In genomic region chrX:1529756-1530155, GRCh38 we compare ENCODE assay signal across 24 cellular contexts. TPM values are rescaled to one million over a fixed set of nuclear protein-coding genes. Genes with fewer than 3 reads are reported as not detected.
DNase-seq lines count a peak whose midpoint lies in the region; ATAC-seq and TF ChIP-seq lines count a peak whose summit lies in the region.
"Had no signal": no experiment of that assay in that cellular context is flagged by ENCODE, and none has a peak within 500 bp of the region (broad histone marks: within the 10 kb centered on the region; RNA-seq: fewer than 3 reads in every experiment).

No MANE protein-coding gene starts in this region.

- H3K9me2 ChIP-seq in DOHH2 (replicated peaks; ENCODE audit: control insufficient read depth, low read length) (no peaks in the 10 kb centered on the region; the same call in 1 of the 2 replicates), OCI-LY1 (ENCODE audit: low read depth, low read length) (no peaks in the 10 kb centered on the region)

- H3K4me3 Mint-ChIP-seq in activated T-cell treated with anti-CD3 and anti-CD28 coated beads, Interleukin-2, amount 50 U/mL, for 24 hours, result no peak overlapping the region
- H3K4me3 Mint-ChIP-seq in activated T-cell treated with anti-CD3 and anti-CD28 coated beads, Interleukin-2, amount 50 U/mL, for 4 hours, result no peak overlapping the region
- H3K4me3 Mint-ChIP-seq: CD8-positive, alpha-beta T cell; H9; HFFc6 had no signal

- no peaks in the 10 kb centered on the region for H3K27me3 Mint-ChIP-seq in activated T-cell treated with anti-CD3 and anti-CD28 coated beads, Interleukin-2, amount 50 U/mL, for 24 hours
- H3K27me3 Mint-ChIP-seq in activated T-cell treated with anti-CD3 and anti-CD28 coated beads, Interleukin-2, amount 50 U/mL, for 4 hours (ENCODE audit: low read depth), result no peaks in the 10 kb centered on the region

- no peak overlapping the region for H3K27ac Mint-ChIP-seq in activated T-cell treated with anti-CD3 and anti-CD28 coated beads, Interleukin-2, amount 50 U/mL, for 24 hours
- H3K27ac Mint-ChIP-seq: CD8-positive, alpha-beta T cell; H9; HFFc6 had no signal

- H4K20me1 ChIP-seq in DOHH2 (ENCODE audit: control insufficient read depth, insufficient read depth, low read depth, low read length) (peaks cover 42% of the 10 kb centered on the region), OCI-LY1 (ENCODE audit: insufficient read depth, low read length) (0 out of 2 replicates have a peak, but pooled peaks cover 5% of the 10 kb centered on the region)

- H3K27me3 ChIP-seq in DOHH2 (ENCODE audit: control insufficient read depth, low read length), result no peaks in the 10 kb centered on the region
- no peaks in the 10 kb centered on the region for H3K27me3 ChIP-seq in OCI-LY1 (ENCODE audit: insufficient read depth, low read length)
- H3K27me3 ChIP-seq: BLaER1 had no signal

- peaks cover 10% of the 10 kb centered on the region for H3K4me1 Mint-ChIP-seq in activated T-cell treated with anti-CD3 and anti-CD28 coated beads, Interleukin-2, amount 50 U/mL, for 24 hours (ENCODE audit: low read depth)
- peaks cover 8% of the 10 kb centered on the region for H3K4me1 Mint-ChIP-seq in activated T-cell treated with anti-CD3 and anti-CD28 coated beads, Interleukin-2, amount 50 U/mL, for 4 hours (ENCODE audit: low read depth)

- H3K4me2 ChIP-seq in DOHH2 (ENCODE audit: low read length) (no peak overlapping the region), OCI-LY1 (ENCODE audit: low read length) (no peak overlapping the region)
- H3K4me2 ChIP-seq: BLaER1 had no signal

- H3K36me3 Mint-ChIP-seq in activated T-cell treated with anti-CD3 and anti-CD28 coated beads, Interleukin-2, amount 50 U/mL, for 24 hours (ENCODE audit: low read depth), result peaks cover 5% of the 10 kb centered on the region
- no peaks in the 10 kb centered on the region for H3K36me3 Mint-ChIP-seq in activated T-cell treated with anti-CD3 and anti-CD28 coated beads, Interleukin-2, amount 50 U/mL, for 4 hours (ENCODE audit: insufficient read depth)

- H3F3A ChIP-seq in DOHH2 (ENCODE audit: control insufficient read depth, insufficient read depth) (peaks cover 52% of the 10 kb centered on the region), OCI-LY1 (ENCODE audit: insufficient read depth, low read length) (peaks cover 10% of the 10 kb centered on the region)

- peaks cover 92% of the 10 kb centered on the region for H3K79me2 ChIP-seq in DOHH2 (ENCODE audit: control insufficient read depth, low read length)
- H3K79me2 ChIP-seq in OCI-LY1 (ENCODE audit: insufficient read depth, low read length), result peaks cover 80% of the 10 kb centered on the region

- H3K9me3 ChIP-seq in DOHH2 (ENCODE audit: control insufficient read depth, insufficient read depth, low read length), result peaks cover 5% of the 10 kb centered on the region; the same call in 1 of the 2 replicates
- no peaks in the 10 kb centered on the region for H3K9me3 ChIP-seq in OCI-LY1 (ENCODE audit: low read length)

- ATAC-seq in activated T-cell treated with anti-CD3 and anti-CD28 coated beads, Interleukin-2, amount 50 U/mL, for 4 hours, result no peak
- ATAC-seq in HG03159 (IDR thresholded peaks at IDR 0.05; ENCODE audit: unreplicated experiment), result no peak
- ATAC-seq: CD8-positive, alpha-beta T cell; HepG2; K562; Panc1 had no signal

- H3K4me3 ChIP-seq in DOHH2 (ENCODE audit: low read length), result no peak overlapping the region
- H3K4me3 ChIP-seq in OCI-LY1 (ENCODE audit: low read depth, low read length, poor library complexity, severe bottlenecking), result no peak overlapping the region
- H3K4me3 ChIP-seq: BLaER1, GM23248, K562 had no signal

- H3K9me3 Mint-ChIP-seq in activated T-cell treated with anti-CD3 and anti-CD28 coated beads, Interleukin-2, amount 50 U/mL, for 24 hours, result no peaks in the 10 kb centered on the region
- H3K9me3 Mint-ChIP-seq in activated T-cell treated with anti-CD3 and anti-CD28 coated beads, Interleukin-2, amount 50 U/mL, for 4 hours, result no peaks in the 10 kb centered on the region
- H3K9me3 Mint-ChIP-seq: CD8-positive, alpha-beta T cell; H9; HFFc6 had no signal

- peaks cover 90% of the 10 kb centered on the region for H3K36me3 ChIP-seq in DOHH2 (ENCODE audit: control insufficient read depth, low read length)
- peaks cover 72% of the 10 kb centered on the region for H3K36me3 ChIP-seq in OCI-LY1 (ENCODE audit: insufficient read depth, low read length)

- DNase-seq in activated T-cell treated with anti-CD3 and anti-CD28 coated beads, Interleukin-2, amount 50 U/mL, for 24 hours, result peak; percentile 23
- no peak for DNase-seq in activated T-cell treated with anti-CD3 and anti-CD28 coated beads, Interleukin-2, amount 50 U/mL, for 4 hours
- peak; percentile 63 for DNase-seq in stimulated activated CD8-positive, alpha-beta memory T cell treated with anti-CD3 and anti-CD28 coated beads, Interleukin-4, amount 100 ng/mL, for 48 hours
- no peak for DNase-seq in NCI-H1417 treated with DMSO at 0.1 percent for 48 hours (lab: John Stamatoyannopoulos, UW)
- DNase-seq: GM23248; H9; HFFc6; NCI-H1092; NCI-H1436 treated with DMSO at 0.1 percent for 48 hours; NCI-H2029; NCI-H2227 treated with DMSO at 0.1 percent for 48 hours; NCI-H510A; NK-92 treated with Interleukin-12 subunit alpha and Interleukin-12 subunit beta, amount 100 ng/mL, for 24 hours; SIG-M5 had no signal

- TF ChIP-seq CTCF in DOHH2 (IDR thresholded peaks at IDR 0.05; ENCODE audit: low read depth, low read length, poor library complexity, severe bottlenecking) (no peak), OCI-LY1 (IDR thresholded peaks at IDR 0.05; ENCODE audit: low read length) (no peak)

- no peak overlapping the region for H2AFZ ChIP-seq in OCI-LY1 (ENCODE audit: low read length)
- H2AFZ ChIP-seq: GM23248 had no signal

- H3K27ac ChIP-seq in DOHH2 (ENCODE audit: low read depth, low read length), result peak overlapping the region; percentile 20; the same call in 1 of the 2 replicates
- peak overlapping the region; percentile 39 for H3K27ac ChIP-seq in OCI-LY1 (ENCODE audit: low read depth, low read length, poor library complexity, severe bottlenecking)
- H3K27ac ChIP-seq: BLaER1, GM23248, HL-60 had no signal

- no peak overlapping the region for H3K9ac ChIP-seq in OCI-LY1 (ENCODE audit: low read length)
- H3K9ac ChIP-seq: BLaER1, GM23248 had no signal

- H3K4me1 ChIP-seq in DOHH2 (ENCODE audit: control insufficient read depth, low read length) (peaks cover 78% of the 10 kb centered on the region), OCI-LY1 (ENCODE audit: insufficient read depth, low read length, severe bottlenecking) (peaks cover 18% of the 10 kb centered on the region)

RNA-seq across cellular contexts. Expression of gene P2RY8, which starts 7.2 kb away (rescaled TPM):
- 10 to 100 TPM; 14.4 to 22.2 (median 18.4) TPM for total RNA-seq in activated T-cell treated with anti-CD3 and anti-CD28 coated beads, Interleukin-2, amount 50 U/mL, for 4 hours
- total RNA-seq: GM23248, H9, HFFc6, HT-29 had no signal

Comparison
In these comparisons a context has a peak if more than half of its experiments do, and no peak if none do; other contexts are left out.
1. DNase-seq: peak in activated T-cell treated with anti-CD3 and anti-CD28 coated beads, Interleukin-2, amount 50 U/mL, for 24 hours (single experiment) and stimulated activated CD8-positive, alpha-beta memory T cell treated with anti-CD3 and anti-CD28 coated beads, Interleukin-4, amount 100 ng/mL, for 48 hours (single experiment); none in activated T-cell treated with anti-CD3 and anti-CD28 coated beads, Interleukin-2, amount 50 U/mL, for 4 hours (single experiment) and NCI-H1417 treated with DMSO at 0.1 percent for 48 hours (single experiment).